17 cellular contexts compared by ENCODE assay signal in the genomic region with DNA sequence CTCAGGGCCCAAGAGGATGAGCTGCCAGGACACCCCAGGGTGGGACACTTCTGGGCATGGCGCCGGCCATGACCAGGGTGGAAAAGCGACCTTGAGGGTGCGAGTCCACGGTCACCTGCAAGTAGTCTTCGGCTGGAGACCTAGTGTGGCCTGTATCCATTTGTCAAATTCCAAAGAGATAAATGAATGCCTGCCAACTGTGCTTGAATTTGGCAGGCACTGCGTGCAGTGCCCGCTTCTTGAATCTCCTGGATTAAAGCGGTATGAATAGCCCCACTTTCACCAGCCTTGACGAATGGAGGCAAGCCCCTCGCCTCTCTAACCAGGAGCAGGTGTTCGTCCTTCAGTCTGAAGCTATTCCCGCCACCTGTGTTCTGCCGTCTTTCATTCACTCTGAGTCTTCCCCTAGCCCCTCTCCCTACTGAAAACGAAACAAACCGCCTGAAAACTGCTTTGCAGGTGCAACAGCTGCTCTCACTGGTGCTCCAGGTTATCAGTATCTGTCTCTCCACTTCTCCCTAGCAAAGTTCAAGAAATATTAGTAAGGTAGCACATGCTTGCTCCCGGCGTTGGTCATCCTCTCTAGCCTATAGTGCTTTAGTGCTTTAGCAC. TPM values are rescaled to one million over a fixed set of nuclear protein-coding genes. Genes with fewer than 3 reads are reported as not detected.
"Had no signal": no experiment of that assay in that cellular context is flagged by ENCODE, and none has a peak within 500 bp of the region (broad histone marks: within the 10 kb centered on the region; RNA-seq: fewer than 3 reads in every experiment).

No MANE protein-coding gene starts in this region.

- H3K4me1 ChIP-seq: esophagus squamous epithelium, tibial artery had no signal

- H3K9me3 ChIP-seq: esophagus squamous epithelium, neutrophil, tibial artery had no signal

- H3K27me3 ChIP-seq: esophagus squamous epithelium, neutrophil, tibial artery had no signal

- DNase-seq: activated CD4-positive, alpha-beta memory T cell treated with anti-CD3 and anti-CD28 coated beads, Interleukin-2, amount 10 ng/mL, durations not matched to agents 7 days and 5 days; activated CD4-positive, alpha-beta T cell treated with anti-CD3 and anti-CD28 coated beads for 36 hours; activated naive CD4-positive, alpha-beta T cell; activated naive CD8-positive, alpha-beta T cell treated with anti-CD3 and anti-CD28 coated beads, Interleukin-2, amount 50 U/mL, for 24 hours; esophagus squamous epithelium; foreskin fibroblast; immature natural killer cell; left cardiac atrium; mammary epithelial cell; naive thymus-derived CD4-positive, alpha-beta T cell; posterior cingulate gyrus; small intestine; tibial artery; WERI-Rb-1 had no signal

- H3K4me3 ChIP-seq: esophagus squamous epithelium, tibial artery had no signal

- H3K36me3 ChIP-seq: esophagus squamous epithelium, neutrophil, tibial artery, WERI-Rb-1 had no signal

- ATAC-seq: activated CD4-positive, alpha-beta T cell treated with anti-CD3 and anti-CD28 coated beads for 36 hours; activated naive CD8-positive, alpha-beta T cell treated with anti-CD3 and anti-CD28 coated beads, Interleukin-2, amount 50 U/mL, for 24 hours; left cardiac atrium; naive thymus-derived CD4-positive, alpha-beta T cell had no signal

- FAIRE-seq: astrocyte, small intestine had no signal

- H3K27ac ChIP-seq: esophagus squamous epithelium, neutrophil, tibial artery, WERI-Rb-1 had no signal

RNA-seq across cellular contexts. Expression of a gene that starts 11.2 kb away (rescaled TPM):
- total RNA-seq: activated CD4-positive, alpha-beta memory T cell treated with anti-CD3 and anti-CD28 coated beads, Interleukin-2, amount 10 ng/mL, durations not matched to agents 7 days and 5 days; astrocyte; left cardiac atrium had no signal
- polyA plus RNA-seq: immature natural killer cell; naive thymus-derived CD4-positive, alpha-beta T cell had no signal

RNA-seq across cellular contexts. Expression of a gene that starts 11.3 kb away (rescaled TPM):
- total RNA-seq: activated CD4-positive, alpha-beta memory T cell treated with anti-CD3 and anti-CD28 coated beads, Interleukin-2, amount 10 ng/mL, durations not matched to agents 7 days and 5 days; activated CD4-positive, alpha-beta T cell treated with anti-CD3 and anti-CD28 coated beads for 36 hours; mononuclear cell; naive thymus-derived CD4-positive, alpha-beta T cell had no signal
- polyA plus RNA-seq: immature natural killer cell; naive thymus-derived CD4-positive, alpha-beta T cell had no signal

RNA-seq across cellular contexts. Expression of a gene that starts 57.3 kb away (rescaled TPM):
- total RNA-seq: activated CD4-positive, alpha-beta memory T cell treated with anti-CD3 and anti-CD28 coated beads, Interleukin-2, amount 10 ng/mL, durations not matched to agents 7 days and 5 days; activated CD4-positive, alpha-beta T cell treated with anti-CD3 and anti-CD28 coated beads for 36 hours; astrocyte; left cardiac atrium; mononuclear cell; naive thymus-derived CD4-positive, alpha-beta T cell had no signal
- polyA plus RNA-seq: immature natural killer cell; mammary epithelial cell; naive thymus-derived CD4-positive, alpha-beta T cell had no signal
